ENCODE assay signal across 16 cellular contexts in genomic region chr10:28535846-28536245, GRCh38. TPM values are rescaled to one million over a fixed set of nuclear protein-coding genes. Genes with fewer than 3 reads are reported as not detected.
DNase-seq lines count a peak whose midpoint lies in the region; ATAC-seq, FAIRE-seq and TF ChIP-seq lines count a peak whose summit lies in the region.
"Had no signal": no experiment of that assay in that cellular context is flagged by ENCODE, and none has a peak within 500 bp of the region (broad histone marks: within the 10 kb centered on the region; RNA-seq: fewer than 3 reads in every experiment).

No MANE protein-coding gene starts in this region.

- peak overlapping the region; percentile 33 for H3K4me3 ChIP-seq in NB4 (ENCODE audit: low read depth, low read length)
- peak overlapping the region; percentile 95 for H3K4me3 ChIP-seq in endodermal cell (ENCODE audit: low read length)
- H3K4me3 ChIP-seq in small intestine (ENCODE audit: low read depth in 1 of 2, low read length in 2 of 2) = no peak overlapping the region
- H3K4me3 ChIP-seq: ascending aorta, pancreas, SJSA1 had no signal

- no peaks in the 10 kb centered on the region for H3K27me3 Mint-ChIP-seq in endodermal cell (ENCODE audit: insufficient read depth)
- H3K27me3 Mint-ChIP-seq in stimulated activated naive B cell treated with anti-CD40 and anti-IgM and Interleukin-4, amounts not matched to agents 10 μg/mL and 1 μg/mL and 100 μg/mL, for 72 hours = no peaks in the 10 kb centered on the region
- H3K27me3 Mint-ChIP-seq: activated B cell treated with CpG ODN at 0.5 μM for 24 hours had no signal

- H3K27ac ChIP-seq in endodermal cell (ENCODE audit: low read depth, low read length) = no peak overlapping the region
- H3K27ac ChIP-seq in small intestine (ENCODE audit: low read depth in 1 of 2, low read length in 1 of 2) = no peak overlapping the region
- H3K27ac ChIP-seq: ascending aorta, pancreas, SJSA1 had no signal

- TF ChIP-seq CTCF in NB4 (IDR thresholded peaks at IDR 0.05; ENCODE audit: low read depth, low read length) (no peak), endodermal cell (conservative IDR thresholded peaks at IDR 0.05) (no peak)

- H3K4me1 ChIP-seq in endodermal cell (ENCODE audit: control insufficient read depth, insufficient read depth, low read length) (peaks cover 4% of the 10 kb centered on the region), small intestine (ENCODE audit: control insufficient read depth in 2 of 2, insufficient read depth in 1 of 2, low read depth in 1 of 2, low read length in 1 of 2) (no peaks in the 10 kb centered on the region)

- no peak for TF ChIP-seq POLR2A in NB4 (IDR thresholded peaks at IDR 0.05; ENCODE audit: extremely low read depth, insufficient read length)

- H3K27me3 ChIP-seq in endodermal cell (ENCODE audit: control insufficient read depth, insufficient read depth, low read length, poor library complexity, severe bottlenecking) (no peaks in the 10 kb centered on the region), small intestine (ENCODE audit: control insufficient read depth in 2 of 2, insufficient read depth in 2 of 2, low read length in 2 of 2) (no peaks in the 10 kb centered on the region)
- H3K27me3 ChIP-seq: ascending aorta, MG63, pancreas, SJSA1 had no signal

- no peak for FAIRE-seq in small intestine (lab: Jason Lieb, UNC)

- DNase-seq in Right ventricle myocardium inferior (ENCODE audit: missing footprints) (peak; percentile 68), left ventricle myocardium superior (no peak), NB4 (ENCODE audit: low read depth) (no peak), endodermal cell (no peak), small intestine (no peak), SW480 (ENCODE audit: low spot score) (no peak)
- DNase-seq in stimulated activated naive B cell treated with anti-CD40 and anti-IgM and Interleukin-4, amounts not matched to agents 10 μg/mL and 1 μg/mL and 100 μg/mL, for 72 hours = no peak
- DNase-seq: activated B cell treated with CpG ODN at 0.5 μM for 24 hours; effector CD4-positive, alpha-beta T cell; foreskin melanocyte; MG63; pancreas; stimulated activated CD4-positive, alpha-beta T cell treated with anti-CD3 and anti-CD28 coated beads, Interleukin-15, amount 100 ng/mL, for 24 hours had no signal

- H3K9ac ChIP-seq in endodermal cell (ENCODE audit: extremely low read depth, low read length, poor library complexity, severe bottlenecking) = no peak overlapping the region

- intact Hi-C loops in Right ventricle myocardium inferior (cut with DNase I) = no loop called here
- intact Hi-C loops in left ventricle myocardium superior (cut with micrococcal nuclease) = no loop called here

- H3K36me3 ChIP-seq in endodermal cell (ENCODE audit: control insufficient read depth, insufficient read depth, low read length) (peaks cover 67% of the 10 kb centered on the region), small intestine (ENCODE audit: control insufficient read depth in 2 of 2, insufficient read depth in 2 of 2, low read length in 2 of 2) (peaks cover 8% of the 10 kb centered on the region in 2 donors)

- 90 to 96% methylated on average over 5 to 6 of the region's 6 CpGs for WGBS in endodermal cell (ENCODE audit: insufficient coverage in 1 of 2, insufficient read length in 1 of 2), 2 experiments
- 92 to 95% (median 94%) methylated on average over 6 of the region's 6 CpGs for WGBS in small intestine, 3 donors

- ATAC-seq in Right ventricle myocardium inferior = no peak
- no peak for ATAC-seq in left ventricle myocardium superior
- ATAC-seq in stimulated activated naive B cell treated with anti-CD40 and anti-IgM and Interleukin-4, amounts not matched to agents 10 μg/mL and 1 μg/mL and 100 μg/mL, for 72 hours (replicated peaks) = no peak
- no peak for ATAC-seq in esophagus mucosa
- ATAC-seq: pancreas had no signal

- peaks cover 59% of the 10 kb centered on the region for H3K36me3 Mint-ChIP-seq in endodermal cell (ENCODE audit: low read depth)
- peaks cover 31 to 50% of the 10 kb centered on the region in 2 donors for H3K36me3 Mint-ChIP-seq in stimulated activated naive B cell treated with anti-CD40 and anti-IgM and Interleukin-4, amounts not matched to agents 10 μg/mL and 1 μg/mL and 100 μg/mL, for 72 hours

- no peaks in the 10 kb centered on the region for H3K9me3 ChIP-seq in endodermal cell (ENCODE audit: control insufficient read depth, low read length)
- no peaks in the 10 kb centered on the region for H3K9me3 ChIP-seq in small intestine (ENCODE audit: control insufficient read depth, low read depth)
- H3K9me3 ChIP-seq: ascending aorta, MG63, pancreas, SJSA1 had no signal

- H3K9me3 Mint-ChIP-seq in endodermal cell = no peaks in the 10 kb centered on the region
- no peaks in the 10 kb centered on the region for H3K9me3 Mint-ChIP-seq in stimulated activated naive B cell treated with anti-CD40 and anti-IgM and Interleukin-4, amounts not matched to agents 10 μg/mL and 1 μg/mL and 100 μg/mL, for 72 hours
- H3K9me3 Mint-ChIP-seq: activated B cell treated with CpG ODN at 0.5 μM for 24 hours had no signal

- H3K4me3 Mint-ChIP-seq in endodermal cell = peak overlapping the region; percentile 96
- no peak overlapping the region for H3K4me3 Mint-ChIP-seq in stimulated activated naive B cell treated with anti-CD40 and anti-IgM and Interleukin-4, amounts not matched to agents 10 μg/mL and 1 μg/mL and 100 μg/mL, for 72 hours

- peaks cover 30% of the 10 kb centered on the region for H3K4me1 Mint-ChIP-seq in endodermal cell
- H3K4me1 Mint-ChIP-seq in stimulated activated naive B cell treated with anti-CD40 and anti-IgM and Interleukin-4, amounts not matched to agents 10 μg/mL and 1 μg/mL and 100 μg/mL, for 72 hours = peaks cover 19 to 35% of the 10 kb centered on the region in 2 donors

- no peak overlapping the region for H3K27ac Mint-ChIP-seq in endodermal cell
- H3K27ac Mint-ChIP-seq in stimulated activated naive B cell treated with anti-CD40 and anti-IgM and Interleukin-4, amounts not matched to agents 10 μg/mL and 1 μg/mL and 100 μg/mL, for 72 hours = peak overlapping the region; percentile 47
- H3K27ac Mint-ChIP-seq: activated B cell treated with CpG ODN at 0.5 μM for 24 hours had no signal

RNA-seq across cellular contexts. Expression of gene WAC, which starts 2.9 kb away (rescaled TPM):
- total RNA-seq in Right ventricle myocardium inferior (100 TPM), left ventricle myocardium superior (120 TPM), endodermal cell (100 to 1,000 TPM; 133 TPM), esophagus mucosa (62.8 TPM)
- 148 TPM for polyA plus RNA-seq in endodermal cell (2013, experiment 1 of 2)
- polyA plus RNA-seq in endodermal cell (2013, experiment 2 of 2) = 145 TPM
- 10 to 100 TPM; 33.5 to 39.1 (median 34.2) TPM for polyA plus RNA-seq in small intestine

Comparison
In these comparisons a context has a peak if more than half of its experiments do, and no peak if none do; other contexts are left out.
1. H3K4me3 ChIP-seq: peak in NB4 (single experiment) and endodermal cell (single experiment); none in small intestine (0 of 2).